In the genomic region with DNA sequence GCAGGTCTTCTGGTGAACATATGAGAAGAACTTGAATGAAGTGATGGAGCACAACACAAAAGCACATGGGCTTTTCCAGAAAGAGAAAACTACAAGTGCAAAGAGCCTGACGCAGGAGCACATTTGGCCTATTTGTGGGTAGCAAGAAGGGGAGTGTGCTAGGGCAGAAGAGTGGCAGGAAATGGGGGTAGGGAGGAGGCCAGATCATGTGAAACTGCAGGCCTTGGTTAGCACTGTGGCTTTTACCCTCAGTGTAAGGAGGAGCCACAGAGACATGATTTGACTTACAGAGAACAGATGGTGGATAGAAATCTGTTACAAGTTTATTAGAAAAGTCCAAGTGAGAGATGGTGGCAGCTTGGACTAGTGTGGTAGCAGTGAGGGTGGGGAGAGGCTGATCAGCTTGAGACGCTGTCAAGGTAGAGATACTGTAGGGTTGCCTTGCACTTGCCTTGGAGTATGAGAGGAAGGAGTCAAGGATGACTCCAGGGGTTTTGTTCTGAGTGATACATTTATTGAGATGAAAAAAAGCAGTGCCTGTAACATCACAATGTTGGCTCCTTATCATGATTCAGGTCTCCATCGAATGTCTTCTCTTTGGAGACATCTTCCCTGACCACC, we compare ENCODE assay signal across 8 cellular contexts.
A peak's percentile ranks its signal among the peaks of the same experiment; 100 is the strongest.
DNase-seq lines count a peak whose midpoint lies in the region; ATAC-seq and TF ChIP-seq lines count a peak whose summit lies in the region.

No MANE protein-coding gene starts in this region.

- POLR2A ChIA-PET in PC-9 (lab: Charles Lee; ENCODE audit: unreplicated experiment), result no interaction called here

- no peaks in the 10 kb centered on the region for H3K9me3 ChIP-seq in PC-9 (ENCODE audit: insufficient read depth, low read depth)

- ATAC-seq in GM19328 (IDR thresholded peaks at IDR 0.05; ENCODE audit: unreplicated experiment) (peak; percentile 100), HG03103 (IDR thresholded peaks at IDR 0.05; ENCODE audit: low read depth, unreplicated experiment) (peak; percentile 96)

- intact Hi-C loops in PC-9 (cut with micrococcal nuclease; ENCODE audit: unreplicated experiment), result no loop called here

- no peak overlapping the region for H3K4me3 ChIP-seq in PC-9

- no peaks in the 10 kb centered on the region for H3K9me2 ChIP-seq in PC-9 (ENCODE audit: insufficient read depth)

- no TSS peak for BruUV-seq in PC-9 (replicated peaks; lab: Mats Ljungman, UMichigan)

- H3K4me2 ChIP-seq in PC-9, result no peak overlapping the region

- no peak for TF ChIP-seq CTCF in PC-9 (conservative IDR thresholded peaks at IDR 0.05)

- CTCF ChIA-PET in PC-9 (lab: Charles Lee), result no interaction called here

- peaks cover 5% of the 10 kb centered on the region; the same call in 1 of the 2 replicates for H3K27me3 ChIP-seq in PC-9 (ENCODE audit: insufficient read depth, low read depth)

- no peaks in the 10 kb centered on the region for H3F3A ChIP-seq in PC-9 (ENCODE audit: insufficient read depth, low read depth)

- no peaks in the 10 kb centered on the region for H4K20me1 ChIP-seq in PC-9 (ENCODE audit: insufficient read depth)

- no peaks in the 10 kb centered on the region for H3K79me2 ChIP-seq in PC-9 (ENCODE audit: low read depth)

- peak; percentile 19 to 20 for DNase-seq in activated CD8-positive, alpha-beta memory T cell treated with anti-CD3 and anti-CD28 coated beads for 4 hours (ENCODE audit: low read depth in 2 of 2)
- DNase-seq in stimulated activated CD4-positive, alpha-beta T cell treated with anti-CD3 and anti-CD28 coated beads, Interleukin-2, amount 100 ng/mL, for 4 hours (ENCODE audit: low read depth), result peak; percentile 10
- no peak for DNase-seq in NCI-H2029 (lab: John Stamatoyannopoulos, UW)
- no peak for DNase-seq in C1 segment of cervical spinal cord (lab: John Stamatoyannopoulos, UW)
- DNase-seq in PC-9, result no peak
- DNase-seq in NCI-H1105 treated with DMSO at 0.1 percent for 48 hours (lab: John Stamatoyannopoulos, UW), result no peak

- no peak overlapping the region for H3K27ac ChIP-seq in PC-9

- H3K4me1 ChIP-seq in PC-9 (replicated peaks; ENCODE audit: insufficient read depth), result no peaks in the 10 kb centered on the region

- no peaks in the 10 kb centered on the region for H3K36me3 ChIP-seq in PC-9 (ENCODE audit: low read depth)

- no peak overlapping the region for H2AFZ ChIP-seq in PC-9

Comparison
In these comparisons a context has a peak if more than half of its experiments do, and no peak if none do; other contexts are left out.
1. DNase-seq: peak in activated CD8-positive, alpha-beta memory T cell treated with anti-CD3 and anti-CD28 coated beads for 4 hours (2 of 2) and stimulated activated CD4-positive, alpha-beta T cell treated with anti-CD3 and anti-CD28 coated beads, Interleukin-2, amount 100 ng/mL, for 4 hours (single experiment); none in NCI-H2029 (single experiment), C1 segment of cervical spinal cord (0 of 14), PC-9 (0 of 2) and NCI-H1105 treated with DMSO at 0.1 percent for 48 hours (single experiment).